In genomic region chr17:28842282-28843012, GRCh38 we compare ENCODE assay signal across 1 cellular context.
A peak's percentile ranks its signal among the peaks of the same experiment; 100 is the strongest.
TF ChIP-seq lines count a peak whose summit lies in the region.

Gene FAM222B (minus strand): TSS chr17:28842790. CDS start chr17:28766667, 76,123 bp downstream.

TF ChIP-seq in HEK293, 187 proteins besides CTCF, POLR2A, EP300 and RAD21 (continued from another document and continues in another):
- TF ChIP-seq HIC1 (tag by site-specific recombination; IDR thresholded peaks at IDR 0.05) (peak; percentile 80), TSHZ1 (tag by site-specific recombination; IDR thresholded peaks at IDR 0.05; ENCODE audit: borderline replicate concordance) (0 out of 2 replicates have a peak, but pooled peaks have one; percentile 51), GLIS2 (tag by site-specific recombination; IDR thresholded peaks at IDR 0.05) (peak; percentile 75), SCRT1 (tag by site-specific recombination; IDR thresholded peaks at IDR 0.05; ENCODE audit: borderline replicate concordance) (no peak), FEZF1 (tag by site-specific recombination; IDR thresholded peaks at IDR 0.05) (peak; percentile 87), ZFP37 (tag by site-specific recombination; IDR thresholded peaks at IDR 0.05) (peak; percentile 80), SP7 (tag by site-specific recombination; IDR thresholded peaks at IDR 0.05) (peak; percentile 75), ZNF394 (tag by site-specific recombination; IDR thresholded peaks at IDR 0.05; ENCODE audit: borderline replicate concordance) (peak; percentile 68; the same call in 1 of the 2 replicates), ZBTB1 (tag by site-specific recombination; IDR thresholded peaks at IDR 0.05) (peak; percentile 46; the same call in 1 of the 2 replicates), ZBTB48 (tag by site-specific recombination; IDR thresholded peaks at IDR 0.05) (peak; percentile 81), ZNF837 (tag by site-specific recombination; IDR thresholded peaks at IDR 0.05) (no peak), ZNF629 (tag by site-specific recombination; IDR thresholded peaks at IDR 0.05) (peak; percentile 15; the same call in 1 of the 2 replicates), TRIM28 (IDR thresholded peaks at IDR 0.05; ENCODE audit: borderline replicate concordance, low read length) (no peak), ZNF639 (tag by site-specific recombination; IDR thresholded peaks at IDR 0.05) (peak; percentile 82), ZNF501 (tag by site-specific recombination; IDR thresholded peaks at IDR 0.05) (peak; percentile 96), ZNF335 (tag by site-specific recombination; conservative IDR thresholded peaks at IDR 0.05) (peak; percentile 98), ZNF513 (tag by site-specific recombination; IDR thresholded peaks at IDR 0.05) (peak; percentile 57; the same call in 1 of the 2 replicates), ZNF146 (tag by site-specific recombination; IDR thresholded peaks at IDR 0.05) (peak; percentile 18; the same call in 1 of the 2 replicates), ZXDB (tag by site-specific recombination; IDR thresholded peaks at IDR 0.05) (peak; percentile 68; the same call in 1 of the 2 replicates), ZNF704 (tag by site-specific recombination; IDR thresholded peaks at IDR 0.05) (peak; percentile 67; the same call in 1 of the 2 replicates), HOXD13 (CRISPR knock-in tag; IDR thresholded peaks at IDR 0.05; ENCODE audit: borderline replicate concordance) (0 out of 2 replicates have a peak, but pooled peaks have one; percentile 62), OVOL3 (tag by site-specific recombination; IDR thresholded peaks at IDR 0.05) (peak; percentile 35; the same call in 1 of the 2 replicates), ZNF324 (tag by site-specific recombination; IDR thresholded peaks at IDR 0.05) (peak; percentile 79; the same call in 1 of the 2 replicates), ZNF561 (tag by site-specific recombination; IDR thresholded peaks at IDR 0.05; ENCODE audit: borderline replicate concordance) (peak; percentile 40; the same call in 1 of the 2 replicates), ZFP3 (tag by site-specific recombination; IDR thresholded peaks at IDR 0.05; ENCODE audit: low read depth) (no peak), ZNF585B (tag by site-specific recombination; IDR thresholded peaks at IDR 0.05) (0 out of 2 replicates have a peak, but pooled peaks have one; percentile 18), BCL11B (tag by site-specific recombination; IDR thresholded peaks at IDR 0.05; ENCODE audit: low read depth) (peak; percentile 45; the same call in 1 of the 2 replicates), ZBTB26 (tag by site-specific recombination; optimal IDR thresholded peaks at IDR 0.05) (peak; percentile 26), ZNF624 (tag by site-specific recombination; IDR thresholded peaks at IDR 0.05) (0 out of 2 replicates have a peak, but pooled peaks have one; percentile 42), ZNF843 (tag by site-specific recombination; IDR thresholded peaks at IDR 0.05) (peak; percentile 68), ZNF121 (tag by site-specific recombination; IDR thresholded peaks at IDR 0.05) (no peak), ZNF555 (tag by site-specific recombination; conservative IDR thresholded peaks at IDR 0.05) (no peak), ZNF785 (tag by site-specific recombination; IDR thresholded peaks at IDR 0.05) (0 out of 2 replicates have a peak, but pooled peaks have one; percentile 86), ZNF560 (tag by site-specific recombination; IDR thresholded peaks at IDR 0.05; ENCODE audit: borderline replicate concordance) (no peak), ZSCAN23 (tag by site-specific recombination; IDR thresholded peaks at IDR 0.05) (peak; percentile 90), ZBTB20 (tag by site-specific recombination; IDR thresholded peaks at IDR 0.05) (peak; percentile 83; the same call in 1 of the 2 replicates), PRDM2 (tag by site-specific recombination; IDR thresholded peaks at IDR 0.05; ENCODE audit: borderline replicate concordance) (no peak), ELK4 (IDR thresholded peaks at IDR 0.05; ENCODE audit: borderline replicate concordance, low read depth, low read length) (no peak), ZFP69B (tag by site-specific recombination; IDR thresholded peaks at IDR 0.05) (peak; percentile 84), ZNF654 (tag by site-specific recombination; IDR thresholded peaks at IDR 0.05; ENCODE audit: low read depth) (no peak)
